10 cellular contexts compared by ENCODE assay signal in genomic region chr1:199226163-199226562, GRCh38.
A peak's percentile ranks its signal among the peaks of the same experiment; 100 is the strongest.
DNase-seq lines count a peak whose midpoint lies in the region; ATAC-seq, FAIRE-seq and TF ChIP-seq lines count a peak whose summit lies in the region.
"Had no signal": no experiment of that assay in that cellular context is flagged by ENCODE, and none has a peak within 500 bp of the region (broad histone marks: within the 10 kb centered on the region; RNA-seq: fewer than 3 reads in every experiment).

No MANE protein-coding gene starts in this region.

- WGBS in HepG2 (ENCODE audit: low lambda C conversion rate): 19% methylated on average over 2 of the region's 2 CpGs

- CTCF ChIA-PET in CD4-positive, alpha-beta T cell (lab: Charles Lee): no interaction called here
- CTCF ChIA-PET in Panc1 (lab: Charles Lee) (no interaction called here), HepG2 (lab: Yijun Ruan, JAX; ENCODE audit: low intra/inter-chr PET ratio, low total read pairs) (no interaction called here)

- POLR2A ChIA-PET in CD4-positive, alpha-beta T cell (lab: Charles Lee): no interaction called here
- POLR2A ChIA-PET in Panc1 (lab: Charles Lee) (no interaction called here), HepG2 (lab: Yijun Ruan, JAX) (no interaction called here)

- no peak overlapping the region for H3K4me3 Mint-ChIP-seq in CD4-positive, alpha-beta T cell

- peak; percentile 96 for ATAC-seq in CD4-positive, alpha-beta T cell (ENCODE audit: poor library complexity)
- ATAC-seq in GM21576 (IDR thresholded peaks at IDR 0.05; ENCODE audit: unreplicated experiment) (peak; percentile 64), Panc1 (peak; percentile 82), HepG2 (no peak)
- ATAC-seq: psoas muscle had no signal

- H3K79me2 ChIP-seq in fibroblast of lung (ENCODE audit: control insufficient read depth, insufficient read depth, low read length) (no peaks in the 10 kb centered on the region), HepG2 (ENCODE audit: insufficient read depth, low read length) (no peaks in the 10 kb centered on the region)

- H3K27me3 ChIP-seq in CD4-positive, alpha-beta T cell (ENCODE audit: control insufficient read depth, insufficient read depth, low read length): no peaks in the 10 kb centered on the region
- H3K27me3 ChIP-seq in Panc1 (ENCODE audit: control insufficient read depth, insufficient read depth, low read length) (no peaks in the 10 kb centered on the region), fibroblast of lung (ENCODE audit: control insufficient read depth, insufficient read depth, low read length) (no peaks in the 10 kb centered on the region), HepG2 (ENCODE audit: control insufficient read depth in 1 of 2, insufficient read depth in 2 of 2, low read length in 2 of 2) (no peaks in the 10 kb centered on the region)
- H3K27me3 ChIP-seq: MG63 had no signal

- in situ Hi-C loops in Panc1 (cut with HindIII; ENCODE audit: low pct_unique_long_range_greater_than_20kb, low sequenced_read_pairs) (no loop called here), HepG2 (cut with HindIII; ENCODE audit: extremely low pct_ligation_motif_present, low pct_unique_long_range_greater_than_20kb) (no loop called here)

- TF ChIP-seq RAD21 in HepG2 (CRISPR knock-in tag; IDR thresholded peaks at IDR 0.05): no peak

- no peak overlapping the region for H3K4me2 ChIP-seq in fibroblast of lung (ENCODE audit: extremely low read depth, insufficient read depth, low read length)
- H3K4me2 ChIP-seq in HepG2 (ENCODE audit: low read depth, low read length): no peak overlapping the region

- H3K27me3 Mint-ChIP-seq in CD4-positive, alpha-beta T cell: no peaks in the 10 kb centered on the region

- H3K4me3 ChIP-seq in Panc1 (ENCODE audit: low read depth in 2 of 2, low read length in 2 of 2) (no peak overlapping the region), fibroblast of lung (replicated peaks in 1 of 4; ENCODE audit: control extremely low read depth in 1 of 4, insufficient read depth in 1 of 4, low read depth in 3 of 4, low read length in 4 of 4) (no peak overlapping the region), HepG2 (replicated peaks in 1 of 3; ENCODE audit: insufficient read depth in 1 of 3, low read depth in 2 of 3, low read length in 3 of 3) (no peak overlapping the region)
- H3K4me3 ChIP-seq: MG63, psoas muscle had no signal

- no peaks in the 10 kb centered on the region for H3K36me3 ChIP-seq in Panc1 (ENCODE audit: control insufficient read depth, insufficient read depth, low read length)
- no peaks in the 10 kb centered on the region for H3K36me3 ChIP-seq in fibroblast of lung (ENCODE audit: control insufficient read depth, insufficient read depth, low read length)
- H3K36me3 ChIP-seq in HepG2 (replicated peaks in 1 of 2; ENCODE audit: control insufficient read depth in 1 of 2, insufficient read depth in 2 of 2, low read length in 2 of 2): no peaks in the 10 kb centered on the region
- H3K36me3 ChIP-seq: MG63 had no signal

- H3K4me1 Mint-ChIP-seq in CD4-positive, alpha-beta T cell (ENCODE audit: low read depth): peaks cover 21% of the 10 kb centered on the region

- no peaks in the 10 kb centered on the region for H3K9me3 ChIP-seq in CD4-positive, alpha-beta T cell (ENCODE audit: control insufficient read depth, low read length)
- H3K9me3 ChIP-seq in Panc1 (ENCODE audit: control insufficient read depth, insufficient read depth, low read depth, low read length) (no peaks in the 10 kb centered on the region), fibroblast of lung (ENCODE audit: control insufficient read depth, insufficient read depth, low read depth, low read length) (no peaks in the 10 kb centered on the region), HepG2 (ENCODE audit: low read length) (peaks cover 7% of the 10 kb centered on the region; the same call in 1 of the 2 replicates)
- H3K9me3 ChIP-seq: MG63, psoas muscle had no signal

- no peak for TF ChIP-seq CTCF in CD4-positive, alpha-beta T cell (IDR thresholded peaks at IDR 0.05)
- TF ChIP-seq CTCF in Panc1 (IDR thresholded peaks at IDR 0.05) (no peak), fibroblast of lung (conservative IDR thresholded peaks at IDR 0.05 in 1 of 2, IDR thresholded peaks at IDR 0.05 in 1 of 2; ENCODE audit: low read depth in 1 of 2, low read length in 2 of 2) (no peak), HepG2 (CRISPR knock-in tag; IDR thresholded peaks at IDR 0.05) (no peak)

- intact Hi-C loops in CD4-positive, alpha-beta T cell (cut with DNase I, micrococcal nuclease): no loop called here
- intact Hi-C loops in Panc1 (cut with micrococcal nuclease; ENCODE audit: unreplicated experiment) (no loop called here), HepG2 (cut with micrococcal nuclease; ENCODE audit: unreplicated experiment) (no loop called here)

- TF ChIP-seq EP300 in HepG2 (IDR thresholded peaks at IDR 0.05; ENCODE audit: low read depth in 2 of 2, low read length in 2 of 2) (no peak), HepG2 (CRISPR knock-in tag; IDR thresholded peaks at IDR 0.05; ENCODE audit: borderline replicate concordance) (no peak)

- peak overlapping the region; percentile 6 for H3K27ac Mint-ChIP-seq in CD4-positive, alpha-beta T cell

- DNase-seq in CD4-positive, alpha-beta T cell: no peak
- DNase-seq in Panc1 (ENCODE audit: low read depth, low spot score) (no peak), fibroblast of lung (ENCODE audit: low read depth in 2 of 2) (peak; percentile 9 to 74), HepG2 (ENCODE audit: low spot score) (no peak), NCI-H82 (lab: John Stamatoyannopoulos, UW) (no peak), 8988T (no peak), superior temporal gyrus (ENCODE audit: extremely low spot score) (no peak)
- DNase-seq: MG63, psoas muscle had no signal

- no peaks in the 10 kb centered on the region for H3K9me3 Mint-ChIP-seq in CD4-positive, alpha-beta T cell

- TF ChIP-seq POLR2A in HepG2 (IDR thresholded peaks at IDR 0.05; ENCODE audit: insufficient read depth in 1 of 2, low read depth in 2 of 2, low read length in 2 of 2): no peak

- H4K20me1 ChIP-seq in fibroblast of lung (ENCODE audit: control insufficient read depth, extremely low read depth, insufficient read depth, low read length): no peaks in the 10 kb centered on the region
- no peaks in the 10 kb centered on the region for H4K20me1 ChIP-seq in HepG2 (ENCODE audit: insufficient read depth, low read length)

- H2AFZ ChIP-seq in fibroblast of lung (ENCODE audit: low read length) (no peak overlapping the region), HepG2 (ENCODE audit: low read length) (no peak overlapping the region)

- FAIRE-seq in HepG2 (lab: Jason Lieb, UNC): no peak

- H3K36me3 Mint-ChIP-seq in CD4-positive, alpha-beta T cell (ENCODE audit: low read depth): no peaks in the 10 kb centered on the region

- H3K9ac ChIP-seq in fibroblast of lung (ENCODE audit: insufficient read depth, low read length): no peak overlapping the region
- no peak overlapping the region for H3K9ac ChIP-seq in HepG2 (ENCODE audit: insufficient read depth, low read depth, low read length)

- H3K27ac ChIP-seq in CD4-positive, alpha-beta T cell (ENCODE audit: low read depth, low read length): no peak overlapping the region
- no peak overlapping the region for H3K27ac ChIP-seq in Panc1 (ENCODE audit: low read length)
- H3K27ac ChIP-seq in fibroblast of lung (ENCODE audit: insufficient read depth, low read length): no peak overlapping the region
- no peak overlapping the region for H3K27ac ChIP-seq in HepG2 (ENCODE audit: extremely low read length, insufficient read depth, low read length)
- H3K27ac ChIP-seq: psoas muscle had no signal

- H3K4me1 ChIP-seq in Panc1 (ENCODE audit: control insufficient read depth, insufficient read depth, low read length) (no peaks in the 10 kb centered on the region), fibroblast of lung (ENCODE audit: control insufficient read depth, extremely low read depth, insufficient read depth, low read length) (peaks cover 2% of the 10 kb centered on the region), HepG2 (ENCODE audit: insufficient read depth, low read length) (no peaks in the 10 kb centered on the region)
- H3K4me1 ChIP-seq: psoas muscle had no signal

- no TSS peak for BruUV-seq in Panc1 (replicated peaks; lab: Mats Ljungman, UMichigan)
- BruUV-seq in HepG2 (replicated peaks; lab: Mats Ljungman, UMichigan): no TSS peak

TF ChIP-seq in HepG2, 621 proteins besides CTCF, POLR2A, EP300 and RAD21 (continues in another document):
- no peak for TF ChIP-seq CHCHD3 (CRISPR knock-in tag; IDR thresholded peaks at IDR 0.05)
- TF ChIP-seq, protein P1, sequence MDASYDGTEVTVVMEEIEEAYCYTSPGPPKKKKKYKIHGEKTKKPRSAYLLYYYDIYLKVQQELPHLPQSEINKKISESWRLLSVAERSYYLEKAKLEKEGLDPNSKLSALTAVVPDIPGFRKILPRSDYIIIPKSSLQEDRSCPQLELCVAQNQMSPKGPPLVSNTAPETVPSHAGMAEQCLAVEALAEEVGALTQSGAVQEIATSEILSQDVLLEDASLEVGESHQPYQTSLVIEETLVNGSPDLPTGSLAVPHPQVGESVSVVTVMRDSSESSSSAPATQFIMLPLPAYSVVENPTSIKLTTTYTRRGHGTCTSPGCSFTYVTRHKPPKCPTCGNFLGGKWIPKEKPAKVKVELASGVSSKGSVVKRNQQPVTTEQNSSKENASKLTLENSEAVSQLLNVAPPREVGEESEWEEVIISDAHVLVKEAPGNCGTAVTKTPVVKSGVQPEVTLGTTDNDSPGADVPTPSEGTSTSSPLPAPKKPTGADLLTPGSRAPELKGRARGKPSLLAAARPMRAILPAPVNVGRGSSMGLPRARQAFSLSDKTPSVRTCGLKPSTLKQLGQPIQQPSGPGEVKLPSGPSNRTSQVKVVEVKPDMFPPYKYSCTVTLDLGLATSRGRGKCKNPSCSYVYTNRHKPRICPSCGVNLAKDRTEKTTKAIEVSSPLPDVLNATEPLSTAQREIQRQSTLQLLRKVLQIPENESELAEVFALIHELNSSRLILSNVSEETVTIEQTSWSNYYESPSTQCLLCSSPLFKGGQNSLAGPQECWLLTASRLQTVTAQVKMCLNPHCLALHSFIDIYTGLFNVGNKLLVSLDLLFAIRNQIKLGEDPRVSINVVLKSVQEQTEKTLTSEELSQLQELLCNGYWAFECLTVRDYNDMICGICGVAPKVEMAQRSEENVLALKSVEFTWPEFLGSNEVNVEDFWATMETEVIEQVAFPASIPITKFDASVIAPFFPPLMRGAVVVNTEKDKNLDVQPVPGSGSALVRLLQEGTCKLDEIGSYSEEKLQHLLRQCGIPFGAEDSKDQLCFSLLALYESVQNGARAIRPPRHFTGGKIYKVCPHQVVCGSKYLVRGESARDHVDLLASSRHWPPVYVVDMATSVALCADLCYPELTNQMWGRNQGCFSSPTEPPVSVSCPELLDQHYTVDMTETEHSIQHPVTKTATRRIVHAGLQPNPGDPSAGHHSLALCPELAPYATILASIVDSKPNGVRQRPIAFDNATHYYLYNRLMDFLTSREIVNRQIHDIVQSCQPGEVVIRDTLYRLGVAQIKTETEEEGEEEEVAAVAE (CRISPR knock-in tag; IDR thresholded peaks at IDR 0.05; ENCODE audit: borderline replicate concordance): no peak

Comparison
In these comparisons a context has a peak if more than half of its experiments do, and no peak if none do; other contexts are left out.
1. DNase-seq: peak in fibroblast of lung (2 of 2); none in CD4-positive, alpha-beta T cell (0 of 10), Panc1 (single experiment), HepG2 (single experiment), NCI-H82 (single experiment), 8988T (single experiment) and superior temporal gyrus (single experiment).